8 cellular contexts compared by ENCODE assay signal in genomic region chr3:189961525-189962161, GRCh38.
DNase-seq lines count a peak whose midpoint lies in the region; ATAC-seq, FAIRE-seq and TF ChIP-seq lines count a peak whose summit lies in the region.

No MANE protein-coding gene starts in this region.

- no peaks in the 10 kb centered on the region for H3K9me3 ChIP-seq in body of pancreas

- no peaks in the 10 kb centered on the region for H3K27me3 ChIP-seq in body of pancreas

- no peaks in the 10 kb centered on the region for H3K36me3 ChIP-seq in body of pancreas (replicated peaks in 1 of 2; ENCODE audit: insufficient read depth in 1 of 2, low read depth in 2 of 2)

- 1% methylated on average over 8 of the region's 8 CpGs for WGBS in body of pancreas, 2 donors

- ATAC-seq in GM18517 (IDR thresholded peaks at IDR 0.05; ENCODE audit: unreplicated experiment) (peak; percentile 89), HG03060 (IDR thresholded peaks at IDR 0.05; ENCODE audit: low read depth, unreplicated experiment) (peak; percentile 66), body of pancreas (peak; percentile 93)

- FAIRE-seq in TTC549 (lab: Jason Lieb, UNC): peak; percentile 57

- no peak overlapping the region for H3K4me3 ChIP-seq in body of pancreas

- TF ChIP-seq POLR2A in body of pancreas (IDR thresholded peaks at IDR 0.05): no peak

- intact Hi-C loops in body of pancreas (cut with DNase I): no loop called here

- DNase-seq in A172 (ENCODE audit: low spot score): peak; percentile 82
- DNase-seq in NCI-H2107 (lab: John Stamatoyannopoulos, UW): peak; percentile 86
- peak; percentile 81 to 84 (median 82) for DNase-seq in body of pancreas
- peak; percentile 78 for DNase-seq in iPS-NIHi7 (ENCODE audit: extremely low spot score)
- DNase-seq in stimulated activated CD4-positive, alpha-beta T cell treated with anti-CD3 and anti-CD28 coated beads, Interleukin-12 subunit alpha, Interleukin-12 subunit beta, amount 100 ng/mL, for 48 hours (ENCODE audit: low read depth in 2 of 3, low spot score in 1 of 3): peak; percentile 59 to 80 (median 61)

- TF ChIP-seq CTCF in body of pancreas (IDR thresholded peaks at IDR 0.05): peak; percentile 70 to 97 (median 91)

- H3K4me1 ChIP-seq in body of pancreas: no peaks in the 10 kb centered on the region

- no peak overlapping the region for H3K27ac ChIP-seq in body of pancreas
